Comparison of ENCODE assay signal across 17 cellular contexts in the genomic region with DNA sequence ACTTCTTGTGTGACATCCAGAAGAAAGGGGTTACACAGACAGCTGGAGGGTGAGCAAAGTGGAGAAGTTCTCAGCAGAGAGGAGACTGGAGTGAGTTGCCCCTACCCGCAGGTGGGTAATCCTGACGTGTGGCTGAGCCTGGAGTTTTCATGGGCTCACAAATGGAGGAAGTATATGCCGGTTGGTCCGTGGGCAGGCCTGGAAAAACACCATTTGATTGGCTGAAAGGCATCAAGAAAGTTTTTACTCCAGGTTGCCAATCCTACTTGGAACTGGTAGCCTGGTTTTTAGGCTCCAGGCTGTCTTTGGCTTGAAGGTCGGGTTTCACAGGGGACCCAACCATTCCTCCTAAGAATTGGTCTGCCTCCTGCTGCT.
DNase-seq lines count a peak whose midpoint lies in the region; ATAC-seq and TF ChIP-seq lines count a peak whose summit lies in the region.
"Had no signal": no experiment of that assay in that cellular context is flagged by ENCODE, and none has a peak within 500 bp of the region (broad histone marks: within the 10 kb centered on the region; RNA-seq: fewer than 3 reads in every experiment).

No MANE protein-coding gene starts in this region.

- H3K27me3 Mint-ChIP-seq in activated T-helper 2 cell treated with anti-CD3 and anti-CD28 coated beads, Interferon-gamma antibody, Interleukin-2, Interleukin-4, amounts not matched to agents 10 μg/mL and 5 μg/mL and 100 μg/mL, durations not matched to agents 14 hours and 24 hours and 36 hours (ENCODE audit: low read depth), result no peaks in the 10 kb centered on the region
- H3K27me3 Mint-ChIP-seq: activated B cell treated with CpG ODN at 0.5 μM for 24 hours; naive thymus-derived CD4-positive, alpha-beta T cell had no signal

- ATAC-seq in GM21529 (IDR thresholded peaks at IDR 0.05; ENCODE audit: unreplicated experiment) (no peak), GM18505 (IDR thresholded peaks at IDR 0.05; ENCODE audit: unreplicated experiment) (no peak), GM19397 (IDR thresholded peaks at IDR 0.05; ENCODE audit: unreplicated experiment) (no peak)
- ATAC-seq: CD8-positive, alpha-beta T cell; naive thymus-derived CD4-positive, alpha-beta T cell; Panc1 had no signal

- peak overlapping the region; percentile 30 for H3K4me3 Mint-ChIP-seq in activated T-helper 2 cell treated with anti-CD3 and anti-CD28 coated beads, Interferon-gamma antibody, Interleukin-2, Interleukin-4, amounts not matched to agents 10 μg/mL and 5 μg/mL and 100 μg/mL, durations not matched to agents 14 hours and 24 hours and 36 hours (ENCODE audit: low read depth)
- H3K4me3 Mint-ChIP-seq: activated B cell treated with CpG ODN at 0.5 μM for 24 hours; CD8-positive, alpha-beta T cell had no signal

- H3K36me3 Mint-ChIP-seq in activated T-helper 2 cell treated with anti-CD3 and anti-CD28 coated beads, Interferon-gamma antibody, Interleukin-2, Interleukin-4, amounts not matched to agents 10 μg/mL and 5 μg/mL and 100 μg/mL, durations not matched to agents 14 hours and 24 hours and 36 hours (ENCODE audit: low read depth), result no peaks in the 10 kb centered on the region
- H3K36me3 Mint-ChIP-seq: CD8-positive, alpha-beta T cell; naive thymus-derived CD4-positive, alpha-beta T cell had no signal

- intact Hi-C loops in activated T-helper 2 cell treated with anti-CD3 and anti-CD28 coated beads, Interferon-gamma antibody, Interleukin-2, Interleukin-4, amounts not matched to agents 10 μg/mL and 5 μg/mL and 100 μg/mL, durations not matched to agents 14 hours and 24 hours and 36 hours (cut with micrococcal nuclease), result no loop called here

- POLR2A ChIA-PET in HEK293T (lab: Yijun Ruan, JAX), result no interaction called here

- no peak overlapping the region for H3K27ac Mint-ChIP-seq in activated T-helper 2 cell treated with anti-CD3 and anti-CD28 coated beads, Interferon-gamma antibody, Interleukin-2, Interleukin-4, amounts not matched to agents 10 μg/mL and 5 μg/mL and 100 μg/mL, durations not matched to agents 14 hours and 24 hours and 36 hours
- H3K27ac Mint-ChIP-seq: activated B cell treated with CpG ODN at 0.5 μM for 24 hours; CD8-positive, alpha-beta T cell; naive thymus-derived CD4-positive, alpha-beta T cell had no signal

- H3K4me1 Mint-ChIP-seq in activated T-helper 2 cell treated with anti-CD3 and anti-CD28 coated beads, Interferon-gamma antibody, Interleukin-2, Interleukin-4, amounts not matched to agents 10 μg/mL and 5 μg/mL and 100 μg/mL, durations not matched to agents 14 hours and 24 hours and 36 hours (ENCODE audit: low read depth), result no peaks in the 10 kb centered on the region
- H3K4me1 Mint-ChIP-seq: activated B cell treated with CpG ODN at 0.5 μM for 24 hours; naive thymus-derived CD4-positive, alpha-beta T cell had no signal

- DNase-seq in NCI-H1092 (lab: John Stamatoyannopoulos, UW) (peak; percentile 6), NCI-H526 treated with DMSO at 0.1 percent for 48 hours (lab: John Stamatoyannopoulos, UW) (peak; percentile 67), HEK293T (ENCODE audit: extremely low spot score) (no peak)
- no peak for DNase-seq in activated T-helper 2 cell treated with anti-CD3 and anti-CD28 coated beads, Interferon-gamma antibody, Interleukin-2, Interleukin-4, amounts not matched to agents 10 μg/mL and 5 μg/mL and 100 μg/mL, durations not matched to agents 14 hours and 24 hours and 36 hours (ENCODE audit: low spot score)
- DNase-seq: ACHN; activated B cell treated with CpG ODN at 0.5 μM for 24 hours; CD8-positive, alpha-beta T cell; esophagus squamous epithelium; IMR-90; MV-4-11; naive thymus-derived CD4-positive, alpha-beta T cell; stimulated activated CD4-positive, alpha-beta T cell treated with anti-CD3 and anti-CD28 coated beads, Interleukin-4, amount 100 ng/mL, for 1 hour had no signal

- CTCF ChIA-PET in HEK293T (lab: Yijun Ruan, JAX), result no interaction called here

- TF ChIP-seq POLR2A in GM18505 (IDR thresholded peaks at IDR 0.05; ENCODE audit: borderline replicate concordance, extremely low read depth, insufficient read depth, insufficient read length), result no peak

- no peak for TF ChIP-seq CTCF in C4-2B (conservative IDR thresholded peaks at IDR 0.05)

- H3K9me3 Mint-ChIP-seq in activated T-helper 2 cell treated with anti-CD3 and anti-CD28 coated beads, Interferon-gamma antibody, Interleukin-2, Interleukin-4, amounts not matched to agents 10 μg/mL and 5 μg/mL and 100 μg/mL, durations not matched to agents 14 hours and 24 hours and 36 hours, result peaks cover 39% of the 10 kb centered on the region

- peak overlapping the region; percentile 10; the same call in 1 of the 2 replicates for H3K27ac ChIP-seq in C4-2B
- H3K27ac ChIP-seq: esophagus squamous epithelium had no signal

TF ChIP-seq in HEK293T, 16 proteins besides CTCF, POLR2A, EP300 and RAD21:
- TF ChIP-seq NFRKB (IDR thresholded peaks at IDR 0.05) (no peak), SUZ12 (IDR thresholded peaks at IDR 0.05) (no peak), ELF4 (IDR thresholded peaks at IDR 0.05) (no peak), L3MBTL2 (conservative IDR thresholded peaks at IDR 0.05) (no peak), HDGF (IDR thresholded peaks at IDR 0.05; ENCODE audit: borderline replicate concordance) (no peak), FOXA1 (IDR thresholded peaks at IDR 0.05) (no peak), ZNF384 (IDR thresholded peaks at IDR 0.05) (no peak), BHLHE40 (IDR thresholded peaks at IDR 0.05; ENCODE audit: borderline replicate concordance) (no peak), FOXK2 (IDR thresholded peaks at IDR 0.05) (no peak), LEF1 (IDR thresholded peaks at IDR 0.05; ENCODE audit: borderline replicate concordance) (no peak), FOXM1 (IDR thresholded peaks at IDR 0.05; ENCODE audit: borderline replicate concordance) (no peak), ARNT (IDR thresholded peaks at IDR 0.05) (no peak), SP1 (IDR thresholded peaks at IDR 0.05) (no peak), CTBP1 (IDR thresholded peaks at IDR 0.05; ENCODE audit: borderline replicate concordance) (no peak), TARDBP (IDR thresholded peaks at IDR 0.05) (no peak)
- TF ChIP-seq, protein P1, sequence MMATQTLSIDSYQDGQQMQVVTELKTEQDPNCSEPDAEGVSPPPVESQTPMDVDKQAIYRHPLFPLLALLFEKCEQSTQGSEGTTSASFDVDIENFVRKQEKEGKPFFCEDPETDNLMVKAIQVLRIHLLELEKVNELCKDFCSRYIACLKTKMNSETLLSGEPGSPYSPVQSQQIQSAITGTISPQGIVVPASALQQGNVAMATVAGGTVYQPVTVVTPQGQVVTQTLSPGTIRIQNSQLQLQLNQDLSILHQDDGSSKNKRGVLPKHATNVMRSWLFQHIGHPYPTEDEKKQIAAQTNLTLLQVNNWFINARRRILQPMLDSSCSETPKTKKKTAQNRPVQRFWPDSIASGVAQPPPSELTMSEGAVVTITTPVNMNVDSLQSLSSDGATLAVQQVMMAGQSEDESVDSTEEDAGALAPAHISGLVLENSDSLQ (IDR thresholded peaks at IDR 0.05), result no peak

Comparison
In these comparisons a context has a peak if more than half of its experiments do, and no peak if none do; other contexts are left out.
1. DNase-seq: peak in NCI-H1092 (single experiment) and NCI-H526 treated with DMSO at 0.1 percent for 48 hours (single experiment); none in activated T-helper 2 cell treated with anti-CD3 and anti-CD28 coated beads, Interferon-gamma antibody, Interleukin-2, Interleukin-4, amounts not matched to agents 10 μg/mL and 5 μg/mL and 100 μg/mL, durations not matched to agents 14 hours and 24 hours and 36 hours (single experiment) and HEK293T (single experiment).